9 cellular contexts compared by ENCODE assay signal in genomic region chr12:7369274-7369729, GRCh38.
DNase-seq lines count a peak whose midpoint lies in the region; ATAC-seq and TF ChIP-seq lines count a peak whose summit lies in the region.
"Had no signal": no experiment of that assay in that cellular context is flagged by ENCODE, and none has a peak within 500 bp of the region (broad histone marks: within the 10 kb centered on the region; RNA-seq: fewer than 3 reads in every experiment).

No MANE protein-coding gene starts in this region.

- no peak overlapping the region for H3K4me3 Mint-ChIP-seq in activated CD4-positive, alpha-beta T cell treated with anti-CD3 and anti-CD28 coated beads, Interleukin-2, amount 10 ng/mL, durations not matched to agents 24 days and 14 days
- H3K4me3 Mint-ChIP-seq: activated naive CD8-positive, alpha-beta T cell treated with anti-CD3 and anti-CD28 coated beads, Interleukin-2, amount 10 ng/mL, durations not matched to agents 7 days and 5 days had no signal

- DNase-seq in GF-D8 (lab: John Stamatoyannopoulos, UW) (peak; percentile 80), RPMI8226 (peak; percentile 85), lower leg skin (ENCODE audit: low spot score in 2 of 2) (peak; percentile 21 to 86), SIG-M5 (lab: John Stamatoyannopoulos, UW) (no peak), midbrain (lab: John Stamatoyannopoulos, UW) (no peak)
- no peak for DNase-seq in effector CD8-positive, alpha-beta T cell (lab: John Stamatoyannopoulos, UW)
- no peak for DNase-seq in activated CD4-positive, alpha-beta T cell treated with anti-CD3 and anti-CD28 coated beads, Interleukin-2, amount 10 ng/mL, durations not matched to agents 24 days and 14 days
- DNase-seq: activated naive CD8-positive, alpha-beta T cell treated with anti-CD3 and anti-CD28 coated beads, Interleukin-2, amount 10 ng/mL, durations not matched to agents 7 days and 5 days had no signal

- ATAC-seq in HG02759 (IDR thresholded peaks at IDR 0.05; ENCODE audit: unreplicated experiment) = peak; percentile 68

- peaks cover 12% of the 10 kb centered on the region for H3K27me3 Mint-ChIP-seq in activated CD4-positive, alpha-beta T cell treated with anti-CD3 and anti-CD28 coated beads, Interleukin-2, amount 10 ng/mL, durations not matched to agents 24 days and 14 days

- H3K4me1 Mint-ChIP-seq in activated CD4-positive, alpha-beta T cell treated with anti-CD3 and anti-CD28 coated beads, Interleukin-2, amount 10 ng/mL, durations not matched to agents 24 days and 14 days = no peaks in the 10 kb centered on the region
- H3K4me1 Mint-ChIP-seq: activated naive CD8-positive, alpha-beta T cell treated with anti-CD3 and anti-CD28 coated beads, Interleukin-2, amount 10 ng/mL, durations not matched to agents 7 days and 5 days had no signal

- H3K4me3 ChIP-seq in lower leg skin (ENCODE audit: low read depth, poor library complexity, severe bottlenecking) = no peak overlapping the region

- intact Hi-C loops in lower leg skin (cut with DNase I; ENCODE audit: low total_unique reads) = no loop called here
- intact Hi-C loops in activated CD4-positive, alpha-beta T cell treated with anti-CD3 and anti-CD28 coated beads, Interleukin-2, amount 10 ng/mL, durations not matched to agents 24 days and 14 days (cut with micrococcal nuclease) = no loop called here

- whole genome bisulfite sequencing in lower leg skin, 2 donors = 49 to 65% methylated on average over 10 of the region's 10 CpGs

- TF ChIP-seq CTCF in lower leg skin (IDR thresholded peaks at IDR 0.05) = no peak

- H3K36me3 Mint-ChIP-seq in activated CD4-positive, alpha-beta T cell treated with anti-CD3 and anti-CD28 coated beads, Interleukin-2, amount 10 ng/mL, durations not matched to agents 24 days and 14 days (ENCODE audit: low read depth) = no peaks in the 10 kb centered on the region
- H3K36me3 Mint-ChIP-seq: activated naive CD8-positive, alpha-beta T cell treated with anti-CD3 and anti-CD28 coated beads, Interleukin-2, amount 10 ng/mL, durations not matched to agents 7 days and 5 days had no signal

- H3K9me3 Mint-ChIP-seq in activated CD4-positive, alpha-beta T cell treated with anti-CD3 and anti-CD28 coated beads, Interleukin-2, amount 10 ng/mL, durations not matched to agents 24 days and 14 days = no peaks in the 10 kb centered on the region
- H3K9me3 Mint-ChIP-seq: activated naive CD8-positive, alpha-beta T cell treated with anti-CD3 and anti-CD28 coated beads, Interleukin-2, amount 10 ng/mL, durations not matched to agents 7 days and 5 days had no signal

- TF ChIP-seq POLR2A in lower leg skin (IDR thresholded peaks at IDR 0.05) = no peak

- no peak overlapping the region for H3K27ac Mint-ChIP-seq in activated CD4-positive, alpha-beta T cell treated with anti-CD3 and anti-CD28 coated beads, Interleukin-2, amount 10 ng/mL, durations not matched to agents 24 days and 14 days
- H3K27ac Mint-ChIP-seq: activated naive CD8-positive, alpha-beta T cell treated with anti-CD3 and anti-CD28 coated beads, Interleukin-2, amount 10 ng/mL, durations not matched to agents 7 days and 5 days had no signal

Comparison
In these comparisons a context has a peak if more than half of its experiments do, and no peak if none do; other contexts are left out.
1. DNase-seq: peak in GF-D8 (single experiment), RPMI8226 (single experiment) and lower leg skin (2 of 2); none in SIG-M5 (single experiment), effector CD8-positive, alpha-beta T cell (single experiment), activated CD4-positive, alpha-beta T cell treated with anti-CD3 and anti-CD28 coated beads, Interleukin-2, amount 10 ng/mL, durations not matched to agents 24 days and 14 days (single experiment) and midbrain (single experiment).